Comparison of ENCODE assay signal across 1 cellular context in genomic region chr1:153358691-153358975, GRCh38.
TF ChIP-seq lines count a peak whose summit lies in the region.

No MANE protein-coding gene starts in this region.

TF ChIP-seq in GM23338, 12 proteins besides CTCF, POLR2A, EP300 and RAD21:
- TF ChIP-seq NANOG (IDR thresholded peaks at IDR 0.05; ENCODE audit: borderline replicate concordance): no peak
- no peak for TF ChIP-seq STAT1 (IDR thresholded peaks at IDR 0.05; ENCODE audit: unreplicated experiment)
- TF ChIP-seq ZNF331 (CRISPR knock-in tag; IDR thresholded peaks at IDR 0.05; ENCODE audit: low read depth): no peak
- TF ChIP-seq CREB1 (CRISPR knock-in tag; IDR thresholded peaks at IDR 0.05; ENCODE audit: low read depth): no peak
- no peak for TF ChIP-seq ZNF462 (CRISPR knock-in tag; IDR thresholded peaks at IDR 0.05)
- no peak for TF ChIP-seq REST (IDR thresholded peaks at IDR 0.05; ENCODE audit: unreplicated experiment)
- TF ChIP-seq ZNF114 (CRISPR knock-in tag; IDR thresholded peaks at IDR 0.05): no peak
- no peak for TF ChIP-seq EZH2 (IDR thresholded peaks at IDR 0.05; ENCODE audit: low read depth, unreplicated experiment)
- no peak for TF ChIP-seq EZH2phosphoT487 (IDR thresholded peaks at IDR 0.05; ENCODE audit: unreplicated experiment)
- no peak for TF ChIP-seq POLR2AphosphoS5 (IDR thresholded peaks at IDR 0.05; ENCODE audit: low read depth)
- TF ChIP-seq ETS1 (IDR thresholded peaks at IDR 0.05): no peak
- TF ChIP-seq JUNB (IDR thresholded peaks at IDR 0.05; ENCODE audit: unreplicated experiment): no peak
